ENCODE assay signal across 11 cellular contexts in the genomic region with DNA sequence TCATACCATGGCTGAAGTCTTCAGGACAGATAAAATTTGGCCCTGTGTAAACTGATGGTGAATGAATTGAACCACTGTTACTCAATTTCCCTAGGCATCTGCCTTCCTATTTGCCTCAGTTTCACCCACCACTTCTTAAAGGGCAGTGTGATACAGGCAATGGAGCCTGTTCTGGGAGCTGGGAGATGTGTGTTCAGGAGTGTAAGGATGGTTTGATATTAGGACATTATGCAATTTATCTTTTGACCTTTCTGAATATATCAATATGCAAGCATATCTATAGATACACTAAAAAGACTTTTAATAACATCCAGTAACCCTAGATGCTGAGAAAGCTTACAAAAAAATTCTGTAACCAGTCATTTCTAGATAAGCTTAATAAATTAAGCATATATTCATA. TPM values are rescaled to one million over a fixed set of nuclear protein-coding genes. Genes with fewer than 3 reads are reported as not detected.
DNase-seq lines count a peak whose midpoint lies in the region; ATAC-seq and TF ChIP-seq lines count a peak whose summit lies in the region.
"Had no signal": no experiment of that assay in that cellular context is flagged by ENCODE, and none has a peak within 500 bp of the region (broad histone marks: within the 10 kb centered on the region; RNA-seq: fewer than 3 reads in every experiment).

No MANE protein-coding gene starts in this region.

- H3K79me2 ChIP-seq in HCT116 (ENCODE audit: insufficient read depth, low read length) = no peaks in the 10 kb centered on the region
- H3K79me2 ChIP-seq in neural progenitor cell (ENCODE audit: low read depth) = no peaks in the 10 kb centered on the region

- peak overlapping the region; percentile 87 for H3K4me3 Mint-ChIP-seq in CD4-positive, alpha-beta T cell
- peak overlapping the region; percentile 89 for H3K4me3 Mint-ChIP-seq in neural progenitor cell

- H3K4me1 ChIP-seq in HCT116 (ENCODE audit: control insufficient read depth in 1 of 2, insufficient read depth in 2 of 2, low read length in 2 of 2) (peaks cover 3 to 4% of the 10 kb centered on the region in 2 experiments; a peak in 2 of 4 replicates), neural progenitor cell (no peaks in the 10 kb centered on the region)
- H3K4me1 ChIP-seq in effector memory CD4-positive, alpha-beta T cell (ENCODE audit: control insufficient read depth, insufficient read depth, low read length, poor library complexity, severe bottlenecking) = no peaks in the 10 kb centered on the region

- no peaks in the 10 kb centered on the region for H3K9me3 ChIP-seq in CD4-positive, alpha-beta T cell (ENCODE audit: control insufficient read depth, low read length)
- H3K9me3 ChIP-seq in HCT116 (ENCODE audit: control insufficient read depth in 1 of 2, insufficient read depth in 1 of 2, low read depth in 1 of 2, low read length in 2 of 2) (peaks cover 0 to 7% of the 10 kb centered on the region in 2 experiments; a peak in 1 of 4 replicates), neural progenitor cell (ENCODE audit: low read depth) (no peaks in the 10 kb centered on the region)
- H3K9me3 ChIP-seq in effector memory CD4-positive, alpha-beta T cell (ENCODE audit: control insufficient read depth, low read length) = no peaks in the 10 kb centered on the region

- TF ChIP-seq CTCF in CD4-positive, alpha-beta T cell (IDR thresholded peaks at IDR 0.05) = no peak
- TF ChIP-seq CTCF in HCT116 (IDR thresholded peaks at IDR 0.05 in 2 of 3, conservative IDR thresholded peaks at IDR 0.05 in 1 of 3; ENCODE audit: borderline replicate concordance in 1 of 3, insufficient read depth in 1 of 3, low read depth in 2 of 3, low read length in 2 of 3) (no peak), neural progenitor cell (IDR thresholded peaks at IDR 0.05) (no peak)

- H3K27ac ChIP-seq in CD4-positive, alpha-beta T cell (ENCODE audit: low read depth, low read length) = no peak overlapping the region
- H3K27ac ChIP-seq in HCT116 (ENCODE audit: low read depth, low read length) (no peak overlapping the region), neural progenitor cell (no peak overlapping the region)
- H3K27ac ChIP-seq in effector memory CD4-positive, alpha-beta T cell (ENCODE audit: insufficient read depth, low read length, poor library complexity, severe bottlenecking) = no peak overlapping the region

- POLR2A ChIA-PET in CD4-positive, alpha-beta T cell (lab: Charles Lee) = no interaction called here
- POLR2A ChIA-PET in HCT116 (lab: Charles Lee) = interaction anchor here (1.4 to 1.9 kb wide), 2 partner anchors 180 to 326 kb away, joined by 3 to 4 read pairs; a partner anchor contains a TSS

- H3K4me3 ChIP-seq in HCT116 (replicated peaks in 1 of 2; ENCODE audit: low read depth in 1 of 2, low read length in 2 of 2) (peak overlapping the region in 1 of 2 experiments; percentile 68; a peak in 2 of 4 replicates), neural progenitor cell (peak overlapping the region; percentile 71)
- peak overlapping the region; percentile 84 for H3K4me3 ChIP-seq in effector memory CD4-positive, alpha-beta T cell (ENCODE audit: insufficient read depth, low read depth, low read length, poor library complexity, severe bottlenecking)

- no peak for DNase-seq in CD4-positive, alpha-beta T cell
- DNase-seq in HCT116 (ENCODE audit: low read depth, low spot score) (no peak), neural progenitor cell (ENCODE audit: low spot score) (no peak), DMS153 (lab: John Stamatoyannopoulos, UW) (no peak), AML-193 (lab: John Stamatoyannopoulos, UW) (no peak), DMS153 treated with DMSO at 0.1 percent for 48 hours (lab: John Stamatoyannopoulos, UW; ENCODE audit: unreplicated experiment) (no peak)
- no peak for DNase-seq in effector memory CD4-positive, alpha-beta T cell

- H3K9me3 Mint-ChIP-seq in CD4-positive, alpha-beta T cell = peaks cover 2% of the 10 kb centered on the region
- peaks cover 5% of the 10 kb centered on the region for H3K9me3 Mint-ChIP-seq in neural progenitor cell

- H3K4me2 ChIP-seq in HCT116 (ENCODE audit: low read length) (peak overlapping the region; percentile 80), neural progenitor cell (peak overlapping the region; percentile 93)

- peaks cover 12% of the 10 kb centered on the region for H3K27me3 ChIP-seq in CD4-positive, alpha-beta T cell (ENCODE audit: control insufficient read depth, insufficient read depth, low read length)
- H3K27me3 ChIP-seq in HCT116 (ENCODE audit: insufficient read depth, low read length) (no peaks in the 10 kb centered on the region), neural progenitor cell (no peaks in the 10 kb centered on the region)
- no peaks in the 10 kb centered on the region for H3K27me3 ChIP-seq in effector memory CD4-positive, alpha-beta T cell (replicated peaks; ENCODE audit: control insufficient read depth, insufficient read depth, low read length, poor library complexity, severe bottlenecking)

- intact Hi-C loops in CD4-positive, alpha-beta T cell (cut with DNase I, micrococcal nuclease) = no loop called here
- intact Hi-C loops in HCT116 (cut with micrococcal nuclease) = no loop called here

- H2AFZ ChIP-seq in HCT116 (ENCODE audit: low read depth, low read length, poor library complexity, severe bottlenecking) (peak overlapping the region; percentile 90), neural progenitor cell (replicated peaks) (no peak overlapping the region)

- H3K36me3 Mint-ChIP-seq in CD4-positive, alpha-beta T cell (ENCODE audit: low read depth) = no peaks in the 10 kb centered on the region
- H3K36me3 Mint-ChIP-seq in neural progenitor cell = no peaks in the 10 kb centered on the region
- H3K36me3 Mint-ChIP-seq: activated CD8-positive, alpha-beta memory T cell treated with anti-CD3 and anti-CD28 coated beads, Interleukin-2, amount 10 ng/mL, durations not matched to agents 7 days and 5 days had no signal

- H3K9ac ChIP-seq in HCT116 (ENCODE audit: low read length) (no peak overlapping the region), neural progenitor cell (no peak overlapping the region)

- no peak for TF ChIP-seq RAD21 in HCT116 (IDR thresholded peaks at IDR 0.05; ENCODE audit: low read depth)

- H3F3A ChIP-seq in neural progenitor cell (ENCODE audit: low read depth) = no peaks in the 10 kb centered on the region

- no peaks in the 10 kb centered on the region for H4K20me1 ChIP-seq in HCT116 (ENCODE audit: insufficient read depth)
- no peaks in the 10 kb centered on the region for H4K20me1 ChIP-seq in neural progenitor cell (ENCODE audit: low read depth)

- peaks cover 12% of the 10 kb centered on the region for H3K4me1 Mint-ChIP-seq in CD4-positive, alpha-beta T cell (ENCODE audit: low read depth)
- no peaks in the 10 kb centered on the region for H3K4me1 Mint-ChIP-seq in neural progenitor cell
- H3K4me1 Mint-ChIP-seq: activated CD8-positive, alpha-beta memory T cell treated with anti-CD3 and anti-CD28 coated beads, Interleukin-2, amount 10 ng/mL, durations not matched to agents 7 days and 5 days had no signal

- peaks cover 42% of the 10 kb centered on the region for H3K27me3 Mint-ChIP-seq in CD4-positive, alpha-beta T cell
- peaks cover 7% of the 10 kb centered on the region for H3K27me3 Mint-ChIP-seq in neural progenitor cell (ENCODE audit: insufficient read depth, low read depth)

- no TSS peak for BruUV-seq in HCT116 (replicated peaks; lab: Mats Ljungman, UMichigan)

- H3K27ac Mint-ChIP-seq in CD4-positive, alpha-beta T cell = no peak overlapping the region
- no peak overlapping the region for H3K27ac Mint-ChIP-seq in neural progenitor cell
- H3K27ac Mint-ChIP-seq: activated CD8-positive, alpha-beta memory T cell treated with anti-CD3 and anti-CD28 coated beads, Interleukin-2, amount 10 ng/mL, durations not matched to agents 7 days and 5 days had no signal

- CTCF ChIA-PET in CD4-positive, alpha-beta T cell (lab: Charles Lee) = interaction anchor here (0.5 to 1.5 kb wide), 2 partner anchors 13 to 59 kb away, joined by 3 to 4 read pairs; no protein-coding TSS in a partner anchor
- CTCF ChIA-PET in HCT116 (lab: Charles Lee) = interaction anchor here (0.6 to 1.8 kb wide), 8 partner anchors 13 to 181 kb away, joined by 3 to 9 read pairs (median 5); a partner anchor contains a TSS

- no peaks in the 10 kb centered on the region for H3K36me3 ChIP-seq in HCT116 (ENCODE audit: control insufficient read depth in 1 of 2, insufficient read depth in 2 of 2, low read length in 2 of 2)
- H3K36me3 ChIP-seq in effector memory CD4-positive, alpha-beta T cell (ENCODE audit: control insufficient read depth, insufficient read depth, low read length) = no peaks in the 10 kb centered on the region
- H3K36me3 ChIP-seq in neural progenitor cell = no peaks in the 10 kb centered on the region

- RAD21 ChIA-PET in HCT116 (lab: Charles Lee; ENCODE audit: low non-redundant PET in 1 of 2, low total read pairs in 2 of 2, uncharacterized antibody in 2 of 2, unreplicated experiment in 2 of 2) = interaction anchor here in 1 of 2 experiments (1.1 to 1.2 kb wide), 2 partner anchors 110 to 180 kb away, joined by 3 to 6 read pairs; a partner anchor contains a TSS

- H3K9me2 ChIP-seq in HCT116 (ENCODE audit: insufficient read depth) = no peaks in the 10 kb centered on the region

- no peak for ATAC-seq in CD4-positive, alpha-beta T cell (ENCODE audit: poor library complexity)
- no peak for ATAC-seq in HCT116
- ATAC-seq in GM21528 (IDR thresholded peaks at IDR 0.05; ENCODE audit: low FRiP score, unreplicated experiment) = no peak

- no peak for TF ChIP-seq POLR2A in HCT116 (IDR thresholded peaks at IDR 0.05; ENCODE audit: borderline replicate concordance, extremely low read depth, insufficient read depth, insufficient read length)

TF ChIP-seq in HCT116, 20 proteins besides CTCF, POLR2A, EP300 and RAD21:
- TF ChIP-seq CEBPB (IDR thresholded peaks at IDR 0.05; ENCODE audit: low read depth) (0 out of 2 replicates have a peak, but pooled peaks have one; percentile 20), EZH2 (IDR thresholded peaks at IDR 0.05) (no peak)
TF ChIP-seq in HCT116: peak in this region for 1.

RNA-seq across cellular contexts. Expression of a gene that starts 14.6 kb away (rescaled TPM):
- not detected for total RNA-seq in CD4-positive, alpha-beta T cell
- not detected for total RNA-seq in HCT116 (2021; ENCODE audit: unreplicated experiment)
- not detected in 2 replicates for polyA plus RNA-seq in HCT116 (2012)
- total RNA-seq in neural progenitor cell (ENCODE audit: low replicate concordance) = not detected in 2 replicates
- total RNA-seq: activated CD8-positive, alpha-beta memory T cell treated with anti-CD3 and anti-CD28 coated beads, Interleukin-2, amount 10 ng/mL, durations not matched to agents 7 days and 5 days; kidney epithelial cell; occipital lobe had no signal

RNA-seq across cellular contexts. Expression of a gene that starts 54.9 kb away (rescaled TPM):
- total RNA-seq in CD4-positive, alpha-beta T cell = not detected
- 60.1 TPM for total RNA-seq in HCT116 (2021; ENCODE audit: unreplicated experiment)
- polyA plus RNA-seq in HCT116 (2012) = 56.7 and 59.5 TPM in 2 replicates
- total RNA-seq in neural progenitor cell (ENCODE audit: low replicate concordance) = 1.6 and 6.7 TPM in 2 replicates
- total RNA-seq: activated CD8-positive, alpha-beta memory T cell treated with anti-CD3 and anti-CD28 coated beads, Interleukin-2, amount 10 ng/mL, durations not matched to agents 7 days and 5 days had no signal
